ENCODE assay signal across 8 cellular contexts in genomic region chr5:176536132-176536901, GRCh38. TPM values are rescaled to one million over a fixed set of nuclear protein-coding genes. Genes with fewer than 3 reads are reported as not detected.
A peak's percentile ranks its signal among the peaks of the same experiment; 100 is the strongest.
DNase-seq lines count a peak whose midpoint lies in the region; ATAC-seq, FAIRE-seq and TF ChIP-seq lines count a peak whose summit lies in the region.

No MANE protein-coding gene starts in this region.

- peak overlapping the region; percentile 95 for H3K27ac Mint-ChIP-seq in activated CD4-positive, alpha-beta T cell treated with anti-CD3 and anti-CD28 coated beads, Interleukin-2, amount 10 ng/mL, durations not matched to agents 24 days and 14 days
- H3K27ac Mint-ChIP-seq in dendritic cell treated with granulocyte-macrophage colony-stimulating factor and Interleukin-4, amounts not matched to agents 40 ng/mL and 50 ng/mL, for 4 days = peak overlapping the region; percentile 96

- ATAC-seq in HepG2 (peak; percentile 43), GM18861 (IDR thresholded peaks at IDR 0.05; ENCODE audit: unreplicated experiment) (no peak)

- H4K20me1 ChIP-seq in HepG2 (ENCODE audit: insufficient read depth, low read length) = peaks cover 32% of the 10 kb centered on the region

- H3K27me3 ChIP-seq in HepG2 (ENCODE audit: control insufficient read depth in 1 of 2, insufficient read depth in 2 of 2, low read length in 2 of 2) = no peaks in the 10 kb centered on the region; a peak in 1 of 5 replicates

- peaks cover 56% of the 10 kb centered on the region for H3K4me1 ChIP-seq in HepG2 (ENCODE audit: insufficient read depth, low read length)

- intact Hi-C loops in activated CD4-positive, alpha-beta T cell treated with anti-CD3 and anti-CD28 coated beads, Interleukin-2, amount 10 ng/mL, durations not matched to agents 24 days and 14 days (cut with micrococcal nuclease) = loop anchor here (2.0 to 10.0 kb wide), 7 partner anchors 76 to 1014 kb away; partner anchors contain the start of genes ARL10, GPRIN1, LMAN2 and RGS14
- intact Hi-C loops in dendritic cell treated with granulocyte-macrophage colony-stimulating factor and Interleukin-4, amounts not matched to agents 40 ng/mL and 50 ng/mL, for 4 days (cut with micrococcal nuclease) = loop anchor here (5.0 to 10.0 kb wide), 3 partner anchors 89 to 152 kb away; partner anchors contain the start of genes CLTB, FAF2, HIGD2A and NOP16
- intact Hi-C loops in HepG2 (cut with micrococcal nuclease; ENCODE audit: unreplicated experiment) = no loop called here

- TF ChIP-seq EP300 in HepG2 (IDR thresholded peaks at IDR 0.05; ENCODE audit: low read depth in 2 of 2, low read length in 2 of 2) = no peak
- TF ChIP-seq EP300 in HepG2 (CRISPR knock-in tag; IDR thresholded peaks at IDR 0.05; ENCODE audit: borderline replicate concordance) = no peak

- no peaks in the 10 kb centered on the region for H3K9me3 ChIP-seq in HepG2 (ENCODE audit: low read length)

- no peaks in the 10 kb centered on the region for H3K27me3 Mint-ChIP-seq in activated CD4-positive, alpha-beta T cell treated with anti-CD3 and anti-CD28 coated beads, Interleukin-2, amount 10 ng/mL, durations not matched to agents 24 days and 14 days
- no peaks in the 10 kb centered on the region for H3K27me3 Mint-ChIP-seq in dendritic cell treated with granulocyte-macrophage colony-stimulating factor and Interleukin-4, amounts not matched to agents 40 ng/mL and 50 ng/mL, for 4 days

- 0% methylated on average over 8 of the region's 43 CpGs for WGBS in HepG2 (ENCODE audit: low lambda C conversion rate)

- peaks cover 40% of the 10 kb centered on the region for H3K79me2 ChIP-seq in HepG2 (ENCODE audit: insufficient read depth, low read length)

- H3K9me3 Mint-ChIP-seq in activated CD4-positive, alpha-beta T cell treated with anti-CD3 and anti-CD28 coated beads, Interleukin-2, amount 10 ng/mL, durations not matched to agents 24 days and 14 days = no peaks in the 10 kb centered on the region
- no peaks in the 10 kb centered on the region for H3K9me3 Mint-ChIP-seq in dendritic cell treated with granulocyte-macrophage colony-stimulating factor and Interleukin-4, amounts not matched to agents 40 ng/mL and 50 ng/mL, for 4 days

- peaks cover 66% of the 10 kb centered on the region for H3K4me1 Mint-ChIP-seq in activated CD4-positive, alpha-beta T cell treated with anti-CD3 and anti-CD28 coated beads, Interleukin-2, amount 10 ng/mL, durations not matched to agents 24 days and 14 days
- peaks cover 68% of the 10 kb centered on the region for H3K4me1 Mint-ChIP-seq in dendritic cell treated with granulocyte-macrophage colony-stimulating factor and Interleukin-4, amounts not matched to agents 40 ng/mL and 50 ng/mL, for 4 days (ENCODE audit: low read depth)

- 0 out of 2 replicates have a peak, but pooled peaks have one; percentile 14 for TF ChIP-seq POLR2A in H54 (IDR thresholded peaks at IDR 0.05; ENCODE audit: low read depth, low read length)
- no peak; a peak in 2 of 4 replicates for TF ChIP-seq POLR2A in HepG2 (IDR thresholded peaks at IDR 0.05; ENCODE audit: insufficient read depth in 1 of 2, low read depth in 2 of 2, low read length in 2 of 2)

- H3K36me3 Mint-ChIP-seq in activated CD4-positive, alpha-beta T cell treated with anti-CD3 and anti-CD28 coated beads, Interleukin-2, amount 10 ng/mL, durations not matched to agents 24 days and 14 days (ENCODE audit: low read depth) = peaks cover 14% of the 10 kb centered on the region
- peaks cover 57% of the 10 kb centered on the region for H3K36me3 Mint-ChIP-seq in dendritic cell treated with granulocyte-macrophage colony-stimulating factor and Interleukin-4, amounts not matched to agents 40 ng/mL and 50 ng/mL, for 4 days (ENCODE audit: low read depth)

- CTCF ChIA-PET in HepG2 (lab: Yijun Ruan, JAX; ENCODE audit: low intra/inter-chr PET ratio, low total read pairs) = no interaction called here

- in situ Hi-C loops in HepG2 (cut with HindIII; ENCODE audit: extremely low pct_ligation_motif_present, low pct_unique_long_range_greater_than_20kb) = loop anchor here (5.0 to 25.0 kb wide), 2 partner anchors 119 to 826 kb away; partner anchors contain the start of genes CLTB, LMAN2 and RGS14

- peak overlapping the region; percentile 91 for H3K9ac ChIP-seq in HepG2 (ENCODE audit: insufficient read depth, low read depth, low read length)

- no peak for TF ChIP-seq RAD21 in HepG2 (CRISPR knock-in tag; IDR thresholded peaks at IDR 0.05)

- H3K4me2 ChIP-seq in HepG2 (ENCODE audit: low read depth, low read length) = peak overlapping the region; percentile 91

- TF ChIP-seq CTCF in HepG2 (CRISPR knock-in tag; IDR thresholded peaks at IDR 0.05) = no peak

- DNase-seq in COR-L47 (lab: John Stamatoyannopoulos, UW) (peak; percentile 78), H54 (ENCODE audit: insufficient read length, low spot score) (peak; percentile 79), NCI-H2227 treated with DMSO at 0.1 percent for 48 hours (lab: John Stamatoyannopoulos, UW) (peak; percentile 55), HepG2 (ENCODE audit: low spot score) (peak; percentile 59)
- peak; percentile 95 for DNase-seq in activated CD4-positive, alpha-beta T cell treated with anti-CD3 and anti-CD28 coated beads, Interleukin-2, amount 10 ng/mL, durations not matched to agents 24 days and 14 days
- DNase-seq in stimulated activated CD4-positive, alpha-beta T cell treated with anti-CD3 and anti-CD28 coated beads, Interleukin-2, amount 100 ng/mL, for 24 hours = peak; percentile 82

- TSS peak; percentile 57 for BruUV-seq in HepG2 (replicated peaks; lab: Mats Ljungman, UMichigan)

- peak overlapping the region; percentile 95 for H3K27ac ChIP-seq in HepG2 (ENCODE audit: extremely low read length, insufficient read depth, low read length)

- FAIRE-seq in H54 (lab: Jason Lieb, UNC) (no peak), HepG2 (lab: Jason Lieb, UNC) (no peak)

- no peak overlapping the region for H2AFZ ChIP-seq in HepG2 (ENCODE audit: low read length)

- H3K4me3 Mint-ChIP-seq in activated CD4-positive, alpha-beta T cell treated with anti-CD3 and anti-CD28 coated beads, Interleukin-2, amount 10 ng/mL, durations not matched to agents 24 days and 14 days = peak overlapping the region; percentile 93
- H3K4me3 Mint-ChIP-seq in dendritic cell treated with granulocyte-macrophage colony-stimulating factor and Interleukin-4, amounts not matched to agents 40 ng/mL and 50 ng/mL, for 4 days = peak overlapping the region; percentile 94

- H3K4me3 ChIP-seq in HepG2 (replicated peaks in 1 of 3; ENCODE audit: insufficient read depth in 1 of 3, low read depth in 2 of 3, low read length in 3 of 3) = peak overlapping the region; percentile 90 to 98 (median 97)

- POLR2A ChIA-PET in HepG2 (lab: Yijun Ruan, JAX) = interaction anchor here (0.7 to 7.9 kb wide), 17 partner anchors 9 to 551 kb away, joined by 3 to 212 read pairs (median 4); partner anchors contain the start of genes CDHR2, CLTB, FAF2 and FGFR4

- H3K36me3 ChIP-seq in HepG2 (replicated peaks in 1 of 2; ENCODE audit: control insufficient read depth in 1 of 2, insufficient read depth in 2 of 2, low read length in 2 of 2) = peaks cover 5 to 24% of the 10 kb centered on the region in 2 experiments

RNA-seq across cellular contexts. Expression of gene RNF44, which starts 0.9 kb away (rescaled TPM):
- 71.4 and 74.0 TPM in 2 replicates for total RNA-seq in activated CD4-positive, alpha-beta T cell treated with anti-CD3 and anti-CD28 coated beads, Interleukin-2, amount 10 ng/mL, durations not matched to agents 24 days and 14 days
- 5.1 and 9.2 TPM in 2 replicates for total RNA-seq in HepG2 (2016; rRNA removed; fragmentation: Illumina TruSeq; extraction: Trizol)
- 7.2 and 9.4 TPM in 2 replicates for total RNA-seq in HepG2 (2016; cell fraction: cytosol; rRNA removed; fragmentation: Illumina TruSeq; extraction: Trizol; ENCODE audit: low read depth)
- total RNA-seq in HepG2 (2016; cell fraction: insoluble cytoplasmic fraction; rRNA removed; fragmentation: Illumina TruSeq; extraction: Trizol) = 4.4 and 8.7 TPM in 2 replicates
- total RNA-seq in HepG2 (2016; cell fraction: membrane; rRNA removed; fragmentation: Illumina TruSeq; extraction: Trizol) = 7.2 and 9.8 TPM in 2 replicates
- 9.4 and 17.1 TPM in 2 replicates for total RNA-seq in HepG2 (2016; cell fraction: nucleus; rRNA removed; fragmentation: Illumina TruSeq; extraction: Trizol)
- polyA plus RNA-seq in HepG2 (2011; rRNA removed) = 16.8 and 19.1 TPM in 2 replicates
- 6.8 and 9.5 TPM in 2 replicates for polyA plus RNA-seq in HepG2 (2011; cell fraction: cytosol; rRNA removed)
- 134 and 149 TPM in 2 replicates for polyA plus RNA-seq in HepG2 (2011; cell fraction: nucleus; rRNA removed)
- 37.8 and 52.8 TPM in 2 replicates for polyA plus RNA-seq in HepG2 (2012)
- 2.3 and 2.5 TPM in 2 replicates for polyA plus RNA-seq in HepG2 (2016; cell fraction: cytosol; fragmentation: Illumina TruSeq; extraction: Trizol; ENCODE audit: low read depth)
- polyA plus RNA-seq in HepG2 (2016; cell fraction: insoluble cytoplasmic fraction; fragmentation: Illumina TruSeq; extraction: Trizol; ENCODE audit: low read depth) = 15.8 and 20.6 TPM in 2 replicates
- 9.4 and 9.7 TPM in 2 replicates for polyA plus RNA-seq in HepG2 (2016; cell fraction: membrane; fragmentation: Illumina TruSeq; extraction: Trizol; ENCODE audit: low read depth)
- polyA plus RNA-seq in HepG2 (2016; cell fraction: nucleus; fragmentation: Illumina TruSeq; extraction: Trizol; ENCODE audit: insufficient read depth, low read depth) = 52.0 and 60.3 TPM in 2 replicates
- polyA minus RNA-seq in HepG2 (2011; rRNA and poly(A)+ RNA removed; ENCODE audit: low replicate concordance) = 18.3 and 21.3 TPM in 2 replicates
- polyA minus RNA-seq in HepG2 (2011; cell fraction: cytosol; rRNA and poly(A)+ RNA removed) = 16.1 and 19.0 TPM in 2 replicates
- polyA minus RNA-seq in HepG2 (2011; cell fraction: nucleus; rRNA and poly(A)+ RNA removed) = 28.3 and 33.1 TPM in 2 replicates

RNA-seq across cellular contexts. Expression of gene CDHR2, which starts 12.8 kb away (rescaled TPM):
- total RNA-seq in activated CD4-positive, alpha-beta T cell treated with anti-CD3 and anti-CD28 coated beads, Interleukin-2, amount 10 ng/mL, durations not matched to agents 24 days and 14 days = 0.35 and 0.45 TPM in 2 replicates
- total RNA-seq in HepG2 (2016; rRNA removed; fragmentation: Illumina TruSeq; extraction: Trizol) = 7.8 and 17.9 TPM in 2 replicates
- 3.8 and 4.0 TPM in 2 replicates for total RNA-seq in HepG2 (2016; cell fraction: cytosol; rRNA removed; fragmentation: Illumina TruSeq; extraction: Trizol; ENCODE audit: low read depth)
- 5.3 and 18.3 TPM in 2 replicates for total RNA-seq in HepG2 (2016; cell fraction: insoluble cytoplasmic fraction; rRNA removed; fragmentation: Illumina TruSeq; extraction: Trizol)
- total RNA-seq in HepG2 (2016; cell fraction: membrane; rRNA removed; fragmentation: Illumina TruSeq; extraction: Trizol) = 7.4 and 8.2 TPM in 2 replicates
- total RNA-seq in HepG2 (2016; cell fraction: nucleus; rRNA removed; fragmentation: Illumina TruSeq; extraction: Trizol) = 19.1 and 22.7 TPM in 2 replicates
- polyA plus RNA-seq in HepG2 (2011; rRNA removed) = 20.9 and 27.3 TPM in 2 replicates
- polyA plus RNA-seq in HepG2 (2011; cell fraction: cytosol; rRNA removed) = 14.0 and 14.6 TPM in 2 replicates
- 70.0 and 99.3 TPM in 2 replicates for polyA plus RNA-seq in HepG2 (2011; cell fraction: nucleus; rRNA removed)
- polyA plus RNA-seq in HepG2 (2012) = 15.8 and 16.5 TPM in 2 replicates
- polyA plus RNA-seq in HepG2 (2016; cell fraction: cytosol; fragmentation: Illumina TruSeq; extraction: Trizol; ENCODE audit: low read depth) = 2.7 and 3.5 TPM in 2 replicates
- 6.8 and 7.1 TPM in 2 replicates for polyA plus RNA-seq in HepG2 (2016; cell fraction: insoluble cytoplasmic fraction; fragmentation: Illumina TruSeq; extraction: Trizol; ENCODE audit: low read depth)
- polyA plus RNA-seq in HepG2 (2016; cell fraction: membrane; fragmentation: Illumina TruSeq; extraction: Trizol; ENCODE audit: low read depth) = 4.6 and 6.1 TPM in 2 replicates
- polyA plus RNA-seq in HepG2 (2016; cell fraction: nucleus; fragmentation: Illumina TruSeq; extraction: Trizol; ENCODE audit: insufficient read depth, low read depth) = 48.7 and 52.7 TPM in 2 replicates
- 0.07 and 41.0 TPM in 2 replicates for polyA minus RNA-seq in HepG2 (2011; rRNA and poly(A)+ RNA removed; ENCODE audit: low replicate concordance)
- 12.1 and 12.2 TPM in 2 replicates for polyA minus RNA-seq in HepG2 (2011; cell fraction: cytosol; rRNA and poly(A)+ RNA removed)
- polyA minus RNA-seq in HepG2 (2011; cell fraction: nucleus; rRNA and poly(A)+ RNA removed) = 15.5 and 15.7 TPM in 2 replicates
